Comparison of ENCODE assay signal across 27 cellular contexts in genomic region chr11:115202061-115202460, GRCh38.
"Had no signal": no experiment of that assay in that cellular context is flagged by ENCODE, and none has a peak within 500 bp of the region (broad histone marks: within the 10 kb centered on the region; RNA-seq: fewer than 3 reads in every experiment).

No MANE protein-coding gene starts in this region.

- H3K4me1 Mint-ChIP-seq: activated CD4-positive, alpha-beta T cell treated with anti-CD3 and anti-CD28 coated beads, Interleukin-2, amount 10 ng/mL, durations not matched to agents 24 days and 14 days; activated naive CD4-positive, alpha-beta T cell treated with anti-CD3 and anti-CD28 coated beads, Interleukin-2, amount 10 ng/mL, durations not matched to agents 7 days and 5 days; activated naive CD8-positive, alpha-beta T cell treated with anti-CD3 and anti-CD28 coated beads, Interleukin-2, amount 10 ng/mL, durations not matched to agents 7 days and 5 days had no signal

- ATAC-seq: lower lobe of right lung, mucosa of descending colon, sciatic nerve had no signal

- H3K27ac Mint-ChIP-seq: activated CD4-positive, alpha-beta memory T cell treated with anti-CD3 and anti-CD28 coated beads, Interleukin-2, amount 10 ng/mL, durations not matched to agents 7 days and 5 days; activated CD4-positive, alpha-beta T cell treated with anti-CD3 and anti-CD28 coated beads, Interleukin-2, amount 10 ng/mL, durations not matched to agents 24 days and 14 days; activated naive CD4-positive, alpha-beta T cell treated with anti-CD3 and anti-CD28 coated beads, Interleukin-2, amount 10 ng/mL, durations not matched to agents 7 days and 5 days; activated naive CD8-positive, alpha-beta T cell treated with anti-CD3 and anti-CD28 coated beads, Interleukin-2, amount 10 ng/mL, durations not matched to agents 7 days and 5 days; activated T-cell treated with anti-CD3 and anti-CD28 coated beads, Interleukin-2, amount 50 U/mL, for 24 hours; dendritic cell treated with granulocyte-macrophage colony-stimulating factor and Interleukin-4, amounts not matched to agents 40 ng/mL and 50 ng/mL, for 4 days; natural killer cell treated with Interleukin-12 subunit alpha and Interleukin-12 subunit beta and Interleukin-15 and Interleukin-18, amount 100 ng/mL, for 72 hours; progenitor cell of endocrine pancreas; stimulated activated effector memory CD8-positive, alpha-beta T cell treated with anti-CD3 and anti-CD28 coated beads, Interleukin-12 subunit alpha, Interleukin-12 subunit beta, amount 100 ng/mL, for 72 hours; stimulated activated naive CD8-positive, alpha-beta T cell treated with anti-CD3 and anti-CD28 coated beads, Interleukin-15, Interleukin-2, amounts not matched to agents 100 ng/mL and 50 ng/mL, for 24 hours had no signal

- H3K36me3 ChIP-seq: ascending aorta, left lung, lower lobe of right lung, neutrophil, thoracic aorta had no signal

- H3K4me3 Mint-ChIP-seq: activated CD4-positive, alpha-beta memory T cell treated with anti-CD3 and anti-CD28 coated beads, Interleukin-2, amount 10 ng/mL, durations not matched to agents 7 days and 5 days; activated CD4-positive, alpha-beta T cell treated with anti-CD3 and anti-CD28 coated beads, Interleukin-2, amount 10 ng/mL, durations not matched to agents 24 days and 14 days; activated naive CD4-positive, alpha-beta T cell treated with anti-CD3 and anti-CD28 coated beads, Interleukin-2, amount 10 ng/mL, durations not matched to agents 7 days and 5 days; activated naive CD8-positive, alpha-beta T cell treated with anti-CD3 and anti-CD28 coated beads, Interleukin-2, amount 10 ng/mL, durations not matched to agents 7 days and 5 days; activated T-cell treated with anti-CD3 and anti-CD28 coated beads, Interleukin-2, amount 50 U/mL, for 24 hours; dendritic cell treated with granulocyte-macrophage colony-stimulating factor and Interleukin-4, amounts not matched to agents 40 ng/mL and 50 ng/mL, for 4 days; stimulated activated effector memory CD8-positive, alpha-beta T cell treated with anti-CD3 and anti-CD28 coated beads, Interleukin-12 subunit alpha, Interleukin-12 subunit beta, amount 100 ng/mL, for 72 hours; stimulated activated naive CD8-positive, alpha-beta T cell treated with anti-CD3 and anti-CD28 coated beads, Interleukin-15, Interleukin-2, amounts not matched to agents 100 ng/mL and 50 ng/mL, for 24 hours had no signal

- H3K4me1 ChIP-seq: left lung, lower lobe of right lung had no signal

- H3K9me3 Mint-ChIP-seq: activated CD4-positive, alpha-beta memory T cell treated with anti-CD3 and anti-CD28 coated beads, Interleukin-2, amount 10 ng/mL, durations not matched to agents 7 days and 5 days; activated naive CD4-positive, alpha-beta T cell treated with anti-CD3 and anti-CD28 coated beads, Interleukin-2, amount 10 ng/mL, durations not matched to agents 7 days and 5 days; activated naive CD8-positive, alpha-beta T cell treated with anti-CD3 and anti-CD28 coated beads, Interleukin-2, amount 10 ng/mL, durations not matched to agents 7 days and 5 days; activated T-cell treated with anti-CD3 and anti-CD28 coated beads, Interleukin-2, amount 50 U/mL, for 24 hours; dendritic cell treated with granulocyte-macrophage colony-stimulating factor and Interleukin-4, amounts not matched to agents 40 ng/mL and 50 ng/mL, for 4 days; natural killer cell treated with Interleukin-12 subunit alpha and Interleukin-12 subunit beta and Interleukin-15 and Interleukin-18, amount 100 ng/mL, for 72 hours; stimulated activated effector memory CD8-positive, alpha-beta T cell treated with anti-CD3 and anti-CD28 coated beads, Interleukin-12 subunit alpha, Interleukin-12 subunit beta, amount 100 ng/mL, for 72 hours; stimulated activated naive CD8-positive, alpha-beta T cell treated with anti-CD3 and anti-CD28 coated beads, Interleukin-15, Interleukin-2, amounts not matched to agents 100 ng/mL and 50 ng/mL, for 24 hours had no signal

- H3K27ac ChIP-seq: ascending aorta, left lung, lower lobe of right lung, neutrophil, skin epidermis, thoracic aorta had no signal

- H3K4me3 ChIP-seq: ascending aorta, left lung, lower lobe of right lung, mucosa of descending colon, skin epidermis, thoracic aorta had no signal

- H3K27me3 Mint-ChIP-seq: activated naive CD4-positive, alpha-beta T cell treated with anti-CD3 and anti-CD28 coated beads, Interleukin-2, amount 10 ng/mL, durations not matched to agents 7 days and 5 days; dendritic cell treated with granulocyte-macrophage colony-stimulating factor and Interleukin-4, amounts not matched to agents 40 ng/mL and 50 ng/mL, for 4 days; progenitor cell of endocrine pancreas had no signal

- H3K36me3 Mint-ChIP-seq: activated naive CD4-positive, alpha-beta T cell treated with anti-CD3 and anti-CD28 coated beads, Interleukin-2, amount 10 ng/mL, durations not matched to agents 7 days and 5 days; activated naive CD8-positive, alpha-beta T cell treated with anti-CD3 and anti-CD28 coated beads, Interleukin-2, amount 10 ng/mL, durations not matched to agents 7 days and 5 days; natural killer cell treated with Interleukin-12 subunit alpha and Interleukin-12 subunit beta and Interleukin-15 and Interleukin-18, amount 100 ng/mL, for 72 hours; stimulated activated effector memory CD8-positive, alpha-beta T cell treated with anti-CD3 and anti-CD28 coated beads, Interleukin-12 subunit alpha, Interleukin-12 subunit beta, amount 100 ng/mL, for 72 hours had no signal

- H3K9me3 ChIP-seq: ascending aorta, left lung, lower lobe of right lung, mucosa of descending colon, neutrophil, thoracic aorta had no signal

- DNase-seq: activated CD4-positive, alpha-beta memory T cell treated with anti-CD3 and anti-CD28 coated beads, Interleukin-2, amount 10 ng/mL, durations not matched to agents 7 days and 5 days; activated CD4-positive, alpha-beta T cell treated with anti-CD3 and anti-CD28 coated beads, Interleukin-2, amount 10 ng/mL, durations not matched to agents 24 days and 14 days; activated CD4-positive, CD25-positive, alpha-beta regulatory T cell treated with anti-CD3 and anti-CD28 coated beads, Interleukin-2, amount 50 U/mL, for 72 hours; activated CD8-positive, alpha-beta memory T cell treated with anti-CD3 and anti-CD28 coated beads, Interleukin-2, amount 50 U/mL, for 48 hours; activated gamma-delta T cell; activated naive CD4-positive, alpha-beta T cell treated with anti-CD3 and anti-CD28 coated beads, Interleukin-2, amount 10 ng/mL, durations not matched to agents 7 days and 5 days; activated naive CD8-positive, alpha-beta T cell treated with anti-CD3 and anti-CD28 coated beads, Interleukin-2, amount 10 ng/mL, durations not matched to agents 7 days and 5 days; activated T-cell treated with anti-CD3 and anti-CD28 coated beads, Interleukin-2, amount 50 U/mL, for 24 hours; caudate nucleus; effector CD4-positive, alpha-beta T cell; left lung; lower lobe of right lung; mesendoderm; mucosa of descending colon; stimulated activated CD4-positive, alpha-beta T cell treated with anti-CD3 and anti-CD28 coated beads, Interleukin-4, amount 100 ng/mL, for 24 hours; T1000; trophoblast cell had no signal
